Comparison of ENCODE assay signal across 8 cellular contexts in the genomic region with DNA sequence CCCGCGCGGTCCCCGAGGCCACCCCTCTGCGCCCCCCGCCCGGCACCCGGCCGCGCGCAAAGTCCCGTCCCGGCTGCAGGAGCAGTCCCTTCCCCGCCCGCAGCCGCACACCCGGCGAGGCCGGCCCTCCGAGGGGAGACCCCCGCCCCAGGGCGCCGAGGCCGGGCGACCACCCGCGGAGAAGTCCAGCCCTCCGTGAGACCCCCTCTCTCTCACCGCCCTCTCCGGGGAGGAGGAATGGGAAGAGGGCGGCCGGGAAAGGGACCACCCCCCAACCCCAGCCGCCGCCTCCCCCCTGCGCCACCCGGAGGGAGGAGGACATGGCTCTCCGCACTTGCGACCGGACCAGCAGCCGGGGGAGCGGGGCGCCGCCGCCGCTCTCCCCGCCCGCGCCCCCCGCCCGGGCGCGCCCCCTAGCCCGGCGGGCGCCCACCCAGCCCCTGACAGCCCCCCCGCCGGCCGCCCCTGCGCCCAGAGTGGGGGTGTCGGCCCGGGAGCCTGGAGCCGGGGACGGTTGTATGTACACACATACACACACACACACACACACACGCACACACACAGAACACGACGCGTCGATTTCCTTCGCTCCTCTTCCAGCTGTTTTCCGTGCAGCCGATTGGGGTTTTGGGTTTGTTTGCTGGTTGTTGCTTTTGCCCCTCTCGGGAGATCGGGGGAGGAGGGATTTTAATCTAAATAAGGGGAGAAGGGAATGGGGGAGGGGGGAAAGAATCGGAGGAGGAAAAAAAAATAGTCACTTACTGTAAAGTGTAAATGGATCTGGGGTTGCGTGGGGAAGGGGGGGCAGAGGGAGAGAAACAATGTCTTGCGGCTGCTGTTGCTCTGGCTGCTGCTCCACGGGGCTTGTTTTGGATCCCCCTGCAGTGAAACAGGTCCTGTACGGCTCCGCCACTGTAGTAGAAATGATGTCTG. TPM values are rescaled to one million over a fixed set of nuclear protein-coding genes. Genes with fewer than 3 reads are reported as not detected.
DNase-seq lines count a peak whose midpoint lies in the region; ATAC-seq and TF ChIP-seq lines count a peak whose summit lies in the region.

A gene (minus strand): TSS at position 925 of the 933 bp plus-strand sequence.

- H3K27ac ChIP-seq in rectal smooth muscle tissue (ENCODE audit: low read depth, low read length) = peak within 1 kb of the TSS; percentile 98

- H3K9ac ChIP-seq in rectal smooth muscle tissue (ENCODE audit: low read length) = peak within 1 kb of the TSS; percentile 93

- H3K27me3 ChIP-seq in rectal smooth muscle tissue (ENCODE audit: control insufficient read depth, insufficient read depth, low read length) = no peaks in the 10 kb centered on the region

- intact Hi-C loops in T-helper 1 cell treated with Interleukin-12 subunit alpha and Interleukin-12 subunit beta and Interleukin-4 antibody, amounts not matched to agents 30 ng/mL and 1 ng/mL, for 36 hours (cut with micrococcal nuclease) = loop anchor here (1.0 to 10.0 kb wide), 15 partner anchors 30 to 1504 kb away; a partner anchor contains a TSS

- TF ChIP-seq CTCF in astrocyte of the cerebellum (IDR thresholded peaks at IDR 0.05; ENCODE audit: low read depth, low read length, missing control alignments) = no peak

- in situ Hi-C loops in astrocyte of the cerebellum (cut with HindIII; ENCODE audit: low sequenced_read_pairs) = loop anchor here (10.0 to 25.0 kb wide), 2 partner anchors 194 to 249 kb away; no protein-coding TSS in a partner anchor

- peaks cover 15% of the 10 kb centered on the region for H3K4me1 ChIP-seq in rectal smooth muscle tissue (ENCODE audit: control insufficient read depth, insufficient read depth, low read length)

- H3K4me3 ChIP-seq in GM08714 (ENCODE audit: low read length) (peak within 1 kb of the TSS; percentile 89), astrocyte of the cerebellum (ENCODE audit: low read depth, low read length) (peak within 1 kb of the TSS; percentile 90), rectal smooth muscle tissue (ENCODE audit: low read length) (peak within 1 kb of the TSS; percentile 95)

- no peaks in the 10 kb centered on the region for H3K36me3 ChIP-seq in rectal smooth muscle tissue (ENCODE audit: control insufficient read depth, insufficient read depth, low read length)

- peak; percentile 12 for ATAC-seq in HG02943 (IDR thresholded peaks at IDR 0.05; ENCODE audit: low read depth, unreplicated experiment)

- DNase-seq in astrocyte of the cerebellum (ENCODE audit: low read depth) = no peak
- peak; percentile 50 to 67 for DNase-seq in hippocampal formation (lab: John Stamatoyannopoulos, UW)
- no peak for DNase-seq in NCI-H2081 treated with DMSO at 0.1 percent for 48 hours (lab: John Stamatoyannopoulos, UW)
- DNase-seq in NCI-H2171 treated with DMSO at 0.1 percent for 48 hours (lab: John Stamatoyannopoulos, UW) = no peak

RNA-seq across cellular contexts. Expression of the gene that starts here (rescaled TPM):
- total RNA-seq in T-helper 1 cell treated with Interleukin-12 subunit alpha and Interleukin-12 subunit beta and Interleukin-4 antibody, amounts not matched to agents 30 ng/mL and 1 ng/mL, for 36 hours = 97.0 and 99.2 TPM in 2 replicates

Comparison
In these comparisons a context has a peak if more than half of its experiments do, and no peak if none do; other contexts are left out.
1. DNase-seq: peak in hippocampal formation (2 of 2); none in astrocyte of the cerebellum (single experiment), NCI-H2081 treated with DMSO at 0.1 percent for 48 hours (single experiment) and NCI-H2171 treated with DMSO at 0.1 percent for 48 hours (single experiment).
2. Peak in every context shown above with its lines, with median percentiles within 50 percentile points of each other: H3K4me3 ChIP-seq.